ENCODE assay signal across 27 cellular contexts in the genomic region with DNA sequence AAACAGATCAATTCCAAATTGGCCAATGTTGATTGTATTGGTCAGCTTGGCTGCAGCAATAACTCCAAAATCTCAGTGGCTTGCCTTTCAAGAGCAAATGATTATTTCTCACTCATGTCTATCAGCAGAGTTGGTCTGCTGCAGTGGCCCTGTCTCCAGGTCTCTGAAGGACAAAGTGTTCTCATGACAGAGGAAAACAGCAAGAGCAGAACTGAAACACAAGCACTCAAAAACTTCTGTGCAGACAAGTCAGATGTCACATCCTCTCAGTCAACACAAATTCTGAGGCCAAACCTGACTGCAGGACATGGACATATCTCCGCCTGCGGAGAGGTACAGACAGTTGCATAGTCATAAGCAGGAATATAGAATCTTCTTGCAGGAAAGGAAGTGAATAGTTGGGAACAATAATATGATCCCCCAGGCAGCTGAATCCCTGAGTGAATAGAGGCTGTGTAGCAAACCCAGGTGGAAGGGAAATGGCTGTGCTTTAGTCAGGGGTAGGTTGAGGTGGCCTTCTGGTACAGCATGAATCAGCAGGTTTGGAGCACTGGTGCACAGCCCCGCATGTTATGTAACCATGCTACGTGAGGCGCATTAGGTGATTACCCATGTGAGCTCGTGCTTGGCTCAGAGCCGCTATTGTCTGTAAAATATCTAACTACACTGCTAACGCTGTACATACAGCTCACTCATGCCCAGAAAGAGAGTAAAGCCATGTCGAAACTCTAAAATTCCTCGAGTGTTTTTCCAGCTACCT. TPM values are rescaled to one million over a fixed set of nuclear protein-coding genes. Genes with fewer than 3 reads are reported as not detected.
DNase-seq lines count a peak whose midpoint lies in the region; ATAC-seq and TF ChIP-seq lines count a peak whose summit lies in the region.
"Had no signal": no experiment of that assay in that cellular context is flagged by ENCODE, and none has a peak within 500 bp of the region (broad histone marks: within the 10 kb centered on the region; RNA-seq: fewer than 3 reads in every experiment).

No MANE protein-coding gene starts in this region.

- intact Hi-C loops in Calu3 (cut with micrococcal nuclease; ENCODE audit: unreplicated experiment) (no loop called here), body of pancreas (cut with DNase I) (no loop called here), left cardiac atrium (cut with DNase I) (no loop called here)

- H3K27me3 Mint-ChIP-seq in Calu3 (ENCODE audit: unreplicated experiment) (no peaks in the 10 kb centered on the region), neural progenitor cell (ENCODE audit: insufficient read depth, low read depth) (peaks cover 3% of the 10 kb centered on the region)

- peaks cover 7% of the 10 kb centered on the region for H3F3A ChIP-seq in neural progenitor cell (ENCODE audit: low read depth)

- no peak overlapping the region for H2AFZ ChIP-seq in neural progenitor cell (replicated peaks)
- H2AFZ ChIP-seq in osteoblast (ENCODE audit: low read length), result no peak overlapping the region

- H3K9me3 Mint-ChIP-seq in Calu3 (ENCODE audit: low read depth, unreplicated experiment), result peaks cover 3% of the 10 kb centered on the region
- no peaks in the 10 kb centered on the region for H3K9me3 Mint-ChIP-seq in neural progenitor cell
- H3K9me3 Mint-ChIP-seq: activated naive CD4-positive, alpha-beta T cell treated with anti-CD3 and anti-CD28 coated beads for 36 hours; activated T-cell treated with anti-CD3 and anti-CD28 coated beads, Interleukin-2, amount 50 U/mL, for 24 hours; H9; stimulated activated naive CD8-positive, alpha-beta T cell treated with anti-CD3 and anti-CD28 coated beads, Interleukin-15, Interleukin-2, amounts not matched to agents 100 ng/mL and 50 ng/mL, for 24 hours; T-helper 1 cell treated with Interleukin-12 subunit alpha and Interleukin-12 subunit beta and Interleukin-4 antibody, amounts not matched to agents 30 μg/mL and 1 μg/mL, for 36 hours had no signal

- no peak overlapping the region for H3K4me3 ChIP-seq in body of pancreas
- no peak overlapping the region for H3K4me3 ChIP-seq in neural progenitor cell
- no peak overlapping the region for H3K4me3 ChIP-seq in osteoblast (ENCODE audit: insufficient read depth, low read length)
- H3K4me3 ChIP-seq: colonic mucosa had no signal

- DNase-seq in Calu3 (peak; percentile 10), body of pancreas (peak; percentile 88 to 98 (median 94)), left cardiac atrium (no peak), neural progenitor cell (ENCODE audit: low spot score) (no peak), GM03348 (ENCODE audit: low spot score) (no peak), osteoblast (ENCODE audit: insufficient read length, low spot score, missing footprints) (no peak), GM10266 (ENCODE audit: extremely low spot score) (no peak)
- DNase-seq: activated CD4-positive, alpha-beta T cell treated with anti-CD3 and anti-CD28 coated beads, Interleukin-2, amount 50 U/mL, for 48 hours; activated naive CD4-positive, alpha-beta T cell treated with anti-CD3 and anti-CD28 coated beads for 36 hours; activated T-cell treated with anti-CD3 and anti-CD28 coated beads, Interleukin-2, amount 50 U/mL, for 24 hours; aorta; colonic mucosa; DMS 273 treated with DMSO at 0.1 percent for 48 hours; foreskin melanocyte; H9; NCI-H1436; OCI-M1; stimulated activated CD4-positive, alpha-beta T cell treated with anti-CD3 and anti-CD28 coated beads, Interleukin-2, amount 100 ng/mL, for 48 hours had no signal

- H3K27ac ChIP-seq in body of pancreas (peak overlapping the region; percentile 30 to 79 (median 75)), neural progenitor cell (no peak overlapping the region), osteoblast (ENCODE audit: low read depth, low read length) (no peak overlapping the region)
- H3K27ac ChIP-seq: colonic mucosa, VCaP had no signal

- peak in 1 of 3 donors; percentile 17 for TF ChIP-seq POLR2A in body of pancreas (IDR thresholded peaks at IDR 0.05)

- CTCF ChIA-PET in Calu3 (lab: Charles Lee), result no interaction called here

- no peaks in the 10 kb centered on the region for H3K27me3 ChIP-seq in body of pancreas
- no peaks in the 10 kb centered on the region for H3K27me3 ChIP-seq in neural progenitor cell
- H3K27me3 ChIP-seq in osteoblast (ENCODE audit: insufficient read depth, low read length), result no peaks in the 10 kb centered on the region
- H3K27me3 ChIP-seq: colonic mucosa had no signal

- no peak overlapping the region for H3K27ac Mint-ChIP-seq in Calu3 (ENCODE audit: unreplicated experiment)
- H3K27ac Mint-ChIP-seq in neural progenitor cell, result peak overlapping the region; percentile 73
- H3K27ac Mint-ChIP-seq: activated naive CD4-positive, alpha-beta T cell treated with anti-CD3 and anti-CD28 coated beads for 36 hours; activated T-cell treated with anti-CD3 and anti-CD28 coated beads, Interleukin-2, amount 50 U/mL, for 24 hours; CD14-positive monocyte; stimulated activated naive CD8-positive, alpha-beta T cell treated with anti-CD3 and anti-CD28 coated beads, Interleukin-15, Interleukin-2, amounts not matched to agents 100 ng/mL and 50 ng/mL, for 24 hours; T-helper 1 cell treated with Interleukin-12 subunit alpha and Interleukin-12 subunit beta and Interleukin-4 antibody, amounts not matched to agents 30 μg/mL and 1 μg/mL, for 36 hours had no signal

- H3K4me3 Mint-ChIP-seq in Calu3 (ENCODE audit: low read depth, unreplicated experiment) (no peak overlapping the region), neural progenitor cell (no peak overlapping the region)
- H3K4me3 Mint-ChIP-seq: activated naive CD4-positive, alpha-beta T cell treated with anti-CD3 and anti-CD28 coated beads for 36 hours; activated T-cell treated with anti-CD3 and anti-CD28 coated beads, Interleukin-2, amount 50 U/mL, for 24 hours; CD14-positive monocyte; H9; stimulated activated naive CD8-positive, alpha-beta T cell treated with anti-CD3 and anti-CD28 coated beads, Interleukin-15, Interleukin-2, amounts not matched to agents 100 ng/mL and 50 ng/mL, for 24 hours; T-helper 1 cell treated with Interleukin-12 subunit alpha and Interleukin-12 subunit beta and Interleukin-4 antibody, amounts not matched to agents 30 μg/mL and 1 μg/mL, for 36 hours had no signal

- H3K4me1 Mint-ChIP-seq in Calu3 (ENCODE audit: low read depth, unreplicated experiment), result no peaks in the 10 kb centered on the region
- no peaks in the 10 kb centered on the region for H3K4me1 Mint-ChIP-seq in neural progenitor cell
- H3K4me1 Mint-ChIP-seq: CD14-positive monocyte had no signal

- H3K36me3 Mint-ChIP-seq in Calu3 (ENCODE audit: insufficient read depth, unreplicated experiment) (peaks cover 12% of the 10 kb centered on the region), neural progenitor cell (no peaks in the 10 kb centered on the region)
- H3K36me3 Mint-ChIP-seq: CD14-positive monocyte had no signal

- TF ChIP-seq CTCF in Calu3 (IDR thresholded peaks at IDR 0.05; ENCODE audit: unreplicated experiment), result no peak
- no peak for TF ChIP-seq CTCF in body of pancreas (IDR thresholded peaks at IDR 0.05)
- TF ChIP-seq CTCF in neural progenitor cell (IDR thresholded peaks at IDR 0.05), result no peak
- TF ChIP-seq CTCF in osteoblast (IDR thresholded peaks at IDR 0.05; ENCODE audit: extremely low read depth, low read depth, low read length), result no peak
- TF ChIP-seq CTCF in GM10266 (IDR thresholded peaks at IDR 0.05; ENCODE audit: control insufficient read depth, insufficient read depth, low read depth, missing control alignments), result no peak

- no peaks in the 10 kb centered on the region for H3K36me3 ChIP-seq in body of pancreas (replicated peaks in 1 of 2; ENCODE audit: insufficient read depth in 1 of 2, low read depth in 2 of 2)
- no peaks in the 10 kb centered on the region for H3K36me3 ChIP-seq in neural progenitor cell
- no peaks in the 10 kb centered on the region for H3K36me3 ChIP-seq in osteoblast (ENCODE audit: insufficient read depth, low read length)
- H3K36me3 ChIP-seq: colonic mucosa had no signal

- H3K9me3 ChIP-seq in body of pancreas, result no peaks in the 10 kb centered on the region
- H3K9me3 ChIP-seq in neural progenitor cell (ENCODE audit: low read depth), result no peaks in the 10 kb centered on the region
- no peaks in the 10 kb centered on the region for H3K9me3 ChIP-seq in osteoblast (ENCODE audit: low read depth, low read length)
- H3K9me3 ChIP-seq: colonic mucosa had no signal

- no peaks in the 10 kb centered on the region for H4K20me1 ChIP-seq in neural progenitor cell (ENCODE audit: low read depth)
- no peaks in the 10 kb centered on the region for H4K20me1 ChIP-seq in osteoblast (ENCODE audit: insufficient read depth, low read length)

- peaks cover 20% of the 10 kb centered on the region for H3K4me1 ChIP-seq in body of pancreas
- H3K4me1 ChIP-seq in neural progenitor cell, result peaks cover 5% of the 10 kb centered on the region
- H3K4me1 ChIP-seq in osteoblast (ENCODE audit: insufficient read depth, low read length), result peaks cover 10% of the 10 kb centered on the region
- H3K4me1 ChIP-seq: colonic mucosa had no signal

- no peak overlapping the region for H3K9ac ChIP-seq in neural progenitor cell

- H3K79me2 ChIP-seq in neural progenitor cell (ENCODE audit: low read depth) (no peaks in the 10 kb centered on the region), osteoblast (ENCODE audit: insufficient read depth, low read length) (no peaks in the 10 kb centered on the region)

- WGBS in body of pancreas, 2 donors, result 27 to 41% methylated on average over 10 of the region's 10 CpGs

- ATAC-seq in body of pancreas (peak; percentile 98), left cardiac atrium (peak; percentile 26 to 57), HG02884 (IDR thresholded peaks at IDR 0.05; ENCODE audit: unreplicated experiment) (no peak)

- H3K4me2 ChIP-seq in neural progenitor cell (no peak overlapping the region), osteoblast (ENCODE audit: insufficient read depth, low read length) (no peak overlapping the region)

- BruUV-seq in Calu3 (replicated peaks; lab: Mats Ljungman, UMichigan), result no TSS peak

RNA-seq across cellular contexts. Expression of gene UBE2U, which starts 17.1 kb away (rescaled TPM):
- total RNA-seq in Calu3 (2022) (not detected in 2 replicates), body of pancreas (not detected), left cardiac atrium (not detected), neural progenitor cell (ENCODE audit: low replicate concordance) (not detected in 2 replicates), osteoblast (not detected in 2 replicates)
- total RNA-seq: activated naive CD4-positive, alpha-beta T cell treated with anti-CD3 and anti-CD28 coated beads for 36 hours; aorta; colonic mucosa; H9; lower leg skin; M059J; osteocyte; skeletal muscle tissue had no signal

Comparison
In these comparisons a context has a peak if more than half of its experiments do, and no peak if none do; other contexts are left out.
1. DNase-seq: peak in Calu3 (single experiment) and body of pancreas (4 of 4); none in left cardiac atrium (single experiment), neural progenitor cell (single experiment), GM03348 (single experiment), osteoblast (single experiment) and GM10266 (single experiment).
2. H3K27ac ChIP-seq: peak in body of pancreas (4 of 4); none in neural progenitor cell (single experiment) and osteoblast (single experiment).